Comparison of ENCODE assay signal across 8 cellular contexts in genomic region chr11:111841370-111842053, GRCh38. TPM values are rescaled to one million over a fixed set of nuclear protein-coding genes. Genes with fewer than 3 reads are reported as not detected.
DNase-seq lines count a peak whose midpoint lies in the region; ATAC-seq and TF ChIP-seq lines count a peak whose summit lies in the region.

No MANE protein-coding gene starts in this region.

- peak; percentile 72 for ATAC-seq in HG03175 (IDR thresholded peaks at IDR 0.05; ENCODE audit: unreplicated experiment)
- ATAC-seq in activated CD4-positive, CD25-positive, alpha-beta regulatory T cell treated with anti-CD3 and anti-CD28 coated beads, Interleukin-2, amount 50 U/mL, for 24 hours, result peak; percentile 82 to 89
- no peak for ATAC-seq in HG03521 (IDR thresholded peaks at IDR 0.05; ENCODE audit: unreplicated experiment)

- no peak overlapping the region for H3K4me3 ChIP-seq in kidney epithelial cell (ENCODE audit: low read depth, low read length)

- no peaks in the 10 kb centered on the region for H3K36me3 ChIP-seq in kidney epithelial cell (ENCODE audit: control insufficient read depth, insufficient read depth, low read length)

- DNase-seq in NCI-H446 treated with DMSO at 0.1 percent for 48 hours (lab: John Stamatoyannopoulos, UW), result peak; percentile 51
- DNase-seq in cerebellar cortex (ENCODE audit: low spot score), result peak; percentile 97
- peak; percentile 45 for DNase-seq in kidney epithelial cell (ENCODE audit: low read depth)
- peak; percentile 92 to 93 for DNase-seq in stimulated activated CD4-positive, alpha-beta T cell treated with anti-CD3 and anti-CD28 coated beads, Interleukin-2, amount 100 ng/mL, for 24 hours

- no peaks in the 10 kb centered on the region for H3K27me3 ChIP-seq in kidney epithelial cell (ENCODE audit: control insufficient read depth, insufficient read depth, low read length)

- peak; percentile 80 for TF ChIP-seq CTCF in GM12872 (IDR thresholded peaks at IDR 0.05; ENCODE audit: insufficient read depth, low read depth, low read length)
- peak; percentile 77 for TF ChIP-seq CTCF in kidney epithelial cell (IDR thresholded peaks at IDR 0.05; ENCODE audit: insufficient read depth, low read length, poor library complexity, severe bottlenecking)

RNA-seq across cellular contexts. Expression of gene ALG9, which starts 29.9 kb away (rescaled TPM):
- 33.8 and 43.7 TPM in 2 replicates for total RNA-seq in kidney epithelial cell

RNA-seq across cellular contexts. Expression of gene FDXACB1, which starts 37.5 kb away (rescaled TPM):
- total RNA-seq in kidney epithelial cell, result 2.7 and 3.7 TPM in 2 replicates

RNA-seq across cellular contexts. Expression of gene CFAP68, which starts 37.8 kb away (rescaled TPM):
- total RNA-seq in kidney epithelial cell, result 16.8 and 24.8 TPM in 2 replicates

Comparison
In these comparisons a context has a peak if more than half of its experiments do, and no peak if none do; other contexts are left out.
1. DNase-seq: peak in every context shown above with its lines; median percentile 97 in cerebellar cortex; 92 in stimulated activated CD4-positive, alpha-beta T cell treated with anti-CD3 and anti-CD28 coated beads, Interleukin-2, amount 100 ng/mL, for 24 hours; 51 in NCI-H446 treated with DMSO at 0.1 percent for 48 hours; 45 in kidney epithelial cell.